Comparison of ENCODE assay signal across 21 cellular contexts in genomic region chr12:77734489-77734888, GRCh38.
DNase-seq lines count a peak whose midpoint lies in the region; ATAC-seq and TF ChIP-seq lines count a peak whose summit lies in the region.
"Had no signal": no experiment of that assay in that cellular context is flagged by ENCODE, and none has a peak within 500 bp of the region (broad histone marks: within the 10 kb centered on the region; RNA-seq: fewer than 3 reads in every experiment).

No MANE protein-coding gene starts in this region.

- H3K27ac ChIP-seq in VCaP = peak overlapping the region; percentile 63
- no peak overlapping the region for H3K27ac ChIP-seq in gastroesophageal sphincter
- H3K27ac ChIP-seq: BLaER1 treated with 17β-estradiol and CSF1 and Interleukin-3, amounts not matched to agents 10 nM and 100 nM; brain microvascular endothelial cell; foreskin keratinocyte; left ventricle myocardium inferior; transverse colon had no signal

- H3K4me3 ChIP-seq in gastroesophageal sphincter = no peak overlapping the region
- H3K4me3 ChIP-seq: BLaER1 treated with 17β-estradiol and CSF1 and Interleukin-3, amounts not matched to agents 10 nM and 100 nM; left ventricle myocardium inferior; transverse colon had no signal

- peaks cover 7% of the 10 kb centered on the region for H3K4me1 Mint-ChIP-seq in mesothelial cell of epicardium
- H3K4me1 Mint-ChIP-seq: IgD-negative memory B cell; naive thymus-derived CD4-positive, alpha-beta T cell; T-cell had no signal

- TF ChIP-seq CTCF in VCaP (conservative IDR thresholded peaks at IDR 0.05) (no peak), gastroesophageal sphincter (IDR thresholded peaks at IDR 0.05) (no peak), mesothelial cell of epicardium (IDR thresholded peaks at IDR 0.05; ENCODE audit: unreplicated experiment) (no peak)

- H3K27me3 ChIP-seq in gastroesophageal sphincter = no peaks in the 10 kb centered on the region
- H3K27me3 ChIP-seq: BLaER1 treated with 17β-estradiol and CSF1 and Interleukin-3, amounts not matched to agents 10 nM and 100 nM; brain microvascular endothelial cell; transverse colon had no signal

- TF ChIP-seq EP300 in gastroesophageal sphincter (IDR thresholded peaks at IDR 0.05) = no peak

- H3K9me3 Mint-ChIP-seq in mesothelial cell of epicardium = peaks cover 26% of the 10 kb centered on the region

- peaks cover 0 to 10% (median 0%) of the 10 kb centered on the region in 3 donors for H3K9me3 ChIP-seq in gastroesophageal sphincter
- H3K9me3 ChIP-seq: BLaER1 treated with 17β-estradiol and CSF1 and Interleukin-3, amounts not matched to agents 10 nM and 100 nM; transverse colon had no signal

- DNase-seq in AG08395 (ENCODE audit: low spot score) (peak; percentile 40), GM04503 (ENCODE audit: low read depth) (peak; percentile 47), putamen (ENCODE audit: low spot score) (no peak), mesothelial cell of epicardium (ENCODE audit: low spot score in 2 of 2, unreplicated experiment in 2 of 2) (no peak)
- no peak for DNase-seq in stimulated activated CD8-positive, alpha-beta memory T cell treated with anti-CD3 and anti-CD28 coated beads, Interleukin-4, amount 100 ng/mL, for 48 hours
- DNase-seq: activated gamma-delta T cell treated with Interleukin-2 at 50 U/mL for 16 hours; brain microvascular endothelial cell; DND-41; foreskin keratinocyte; left ventricle myocardium inferior; naive thymus-derived CD4-positive, alpha-beta T cell; NCI-H1105 treated with DMSO at 0.1 percent for 48 hours; stimulated activated CD4-positive, alpha-beta T cell treated with anti-CD3 and anti-CD28 coated beads, Interleukin-1b, Interleukin-23, amount 100 ng/mL, for 48 hours; T-cell; transverse colon had no signal

- H3K36me3 ChIP-seq in gastroesophageal sphincter = no peaks in the 10 kb centered on the region
- H3K36me3 ChIP-seq: BLaER1 treated with 17β-estradiol and CSF1 and Interleukin-3, amounts not matched to agents 10 nM and 100 nM; brain microvascular endothelial cell; left ventricle myocardium inferior; transverse colon had no signal

- H3K36me3 Mint-ChIP-seq in mesothelial cell of epicardium = no peaks in the 10 kb centered on the region
- H3K36me3 Mint-ChIP-seq: IgD-negative memory B cell; naive thymus-derived CD4-positive, alpha-beta T cell; T-cell had no signal

- ATAC-seq in gastroesophageal sphincter (peak; percentile 57), GM19328 (IDR thresholded peaks at IDR 0.05; ENCODE audit: unreplicated experiment) (no peak)
- ATAC-seq: foreskin keratinocyte; naive thymus-derived CD4-positive, alpha-beta T cell; T-cell; WTC11 had no signal

- no peak overlapping the region for H3K27ac Mint-ChIP-seq in mesothelial cell of epicardium
- H3K27ac Mint-ChIP-seq: IgD-negative memory B cell; naive thymus-derived CD4-positive, alpha-beta T cell; T-cell; WTC11 had no signal

- H3K27me3 Mint-ChIP-seq in mesothelial cell of epicardium (ENCODE audit: low read depth) = peaks cover 2% of the 10 kb centered on the region
- H3K27me3 Mint-ChIP-seq: IgD-negative memory B cell; naive thymus-derived CD4-positive, alpha-beta T cell; T-cell had no signal

- no peaks in the 10 kb centered on the region for H3K4me1 ChIP-seq in gastroesophageal sphincter
- H3K4me1 ChIP-seq: BLaER1 treated with 17β-estradiol and CSF1 and Interleukin-3, amounts not matched to agents 10 nM and 100 nM; foreskin keratinocyte; left ventricle myocardium inferior; transverse colon had no signal

- no peak overlapping the region for H3K4me3 Mint-ChIP-seq in mesothelial cell of epicardium
- H3K4me3 Mint-ChIP-seq: IgD-negative memory B cell; naive thymus-derived CD4-positive, alpha-beta T cell; T-cell; WTC11 had no signal

- WGBS in gastroesophageal sphincter (ENCODE audit: low coverage in 1 of 2), 2 donors = 45 to 59% methylated on average over 2 of the region's 2 CpGs

- no peak for TF ChIP-seq POLR2A in gastroesophageal sphincter (IDR thresholded peaks at IDR 0.05)

Comparison
In these comparisons a context has a peak if more than half of its experiments do, and no peak if none do; other contexts are left out.
1. DNase-seq: peak in AG08395 (single experiment) and GM04503 (single experiment); none in putamen (single experiment), mesothelial cell of epicardium (0 of 2) and stimulated activated CD8-positive, alpha-beta memory T cell treated with anti-CD3 and anti-CD28 coated beads, Interleukin-4, amount 100 ng/mL, for 48 hours (single experiment).